ENCODE assay signal across 3 cellular contexts in genomic region chr3:101169516-101169915, GRCh38.
TF ChIP-seq lines count a peak whose summit lies in the region.

No MANE protein-coding gene starts in this region.

TF ChIP-seq in HEK293, 187 proteins besides CTCF, POLR2A, EP300 and RAD21:
- TF ChIP-seq ZFP41 (tag by site-specific recombination; IDR thresholded peaks at IDR 0.05; ENCODE audit: borderline replicate concordance) (no peak), EGR2 (tag by site-specific recombination; IDR thresholded peaks at IDR 0.05; ENCODE audit: low read depth) (peak; percentile 65), ZFHX2 (tag by site-specific recombination; conservative IDR thresholded peaks at IDR 0.05) (peak; percentile 63), KLF7 (tag by site-specific recombination; IDR thresholded peaks at IDR 0.05; ENCODE audit: borderline replicate concordance) (no peak)

TF ChIP-seq in IMR-90, 13 proteins besides CTCF, POLR2A, EP300 and RAD21 (continued from another document):
- TF ChIP-seq MXI1 (IDR thresholded peaks at IDR 0.05; ENCODE audit: borderline replicate concordance, low read depth, low read length): no peak

TF ChIP-seq in endothelial cell of umbilical vein, 7 proteins besides CTCF, POLR2A, EP300 and RAD21 (continued from another document):
- TF ChIP-seq GATA2 (IDR thresholded peaks at IDR 0.05; ENCODE audit: insufficient read depth, insufficient read length, low read depth, low read length) (no peak), JUN (IDR thresholded peaks at IDR 0.05; ENCODE audit: borderline replicate concordance, insufficient read depth, insufficient read length, low read depth) (no peak), MYC (IDR thresholded peaks at IDR 0.05; ENCODE audit: low read depth, low read length) (no peak), FOS (IDR thresholded peaks at IDR 0.05; ENCODE audit: borderline replicate concordance, insufficient read depth, low read length) (no peak), POLR2AphosphoS5 (IDR thresholded peaks at IDR 0.05; ENCODE audit: insufficient read depth, low read depth, low read length) (no peak)
- TF ChIP-seq, protein P1, sequence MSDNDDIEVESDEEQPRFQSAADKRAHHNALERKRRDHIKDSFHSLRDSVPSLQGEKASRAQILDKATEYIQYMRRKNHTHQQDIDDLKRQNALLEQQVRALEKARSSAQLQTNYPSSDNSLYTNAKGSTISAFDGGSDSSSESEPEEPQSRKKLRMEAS (IDR thresholded peaks at IDR 0.05; ENCODE audit: insufficient read depth, insufficient read length): no peak
